ENCODE assay signal across 8 cellular contexts in genomic region chr19:7681336-7682174, GRCh38.
DNase-seq lines count a peak whose midpoint lies in the region; ATAC-seq lines count a peak whose summit lies in the region.

No MANE protein-coding gene starts in this region.

- H3K36me3 Mint-ChIP-seq in effector memory CD8-positive, alpha-beta T cell (ENCODE audit: insufficient read depth) = peaks cover 50% of the 10 kb centered on the region
- H3K36me3 Mint-ChIP-seq in memory B cell = peaks cover 9% of the 10 kb centered on the region

- no peaks in the 10 kb centered on the region for H3K9me3 Mint-ChIP-seq in effector memory CD8-positive, alpha-beta T cell
- no peaks in the 10 kb centered on the region for H3K9me3 Mint-ChIP-seq in memory B cell

- H3K4me3 Mint-ChIP-seq in effector memory CD8-positive, alpha-beta T cell = peak overlapping the region; percentile 94 to 95
- H3K4me3 Mint-ChIP-seq in memory B cell = peak overlapping the region; percentile 97

- peak; percentile 90 for DNase-seq in AG08396 (ENCODE audit: low spot score)
- DNase-seq in GM19240 (ENCODE audit: insufficient read length, low spot score) = peak; percentile 89
- DNase-seq in NCI-H82 (lab: John Stamatoyannopoulos, UW) = peak; percentile 79
- DNase-seq in activated CD8-positive, alpha-beta memory T cell treated with anti-CD3 and anti-CD28 coated beads for 4 hours (ENCODE audit: low read depth in 2 of 2) = peak; percentile 60 to 76
- DNase-seq in effector memory CD8-positive, alpha-beta T cell = peak; percentile 76 to 84 (median 78)
- DNase-seq in memory B cell (ENCODE audit: low spot score in 2 of 2) = peak; percentile 74 to 80
- DNase-seq in stimulated activated CD4-positive, alpha-beta T cell treated with anti-CD3 and anti-CD28 coated beads, TNF-alpha, amount 100 ng/mL, for 4 hours (ENCODE audit: low read depth in 3 of 3) = peak; percentile 56 to 80 (median 68)
- no peak for DNase-seq in DMS153 treated with DMSO at 0.1 percent for 48 hours (lab: John Stamatoyannopoulos, UW; ENCODE audit: unreplicated experiment)

- H3K27me3 Mint-ChIP-seq in effector memory CD8-positive, alpha-beta T cell = peaks cover 20 to 32% of the 10 kb centered on the region in 2 donors
- H3K27me3 Mint-ChIP-seq in memory B cell = peaks cover 14% of the 10 kb centered on the region

- H3K4me1 Mint-ChIP-seq in effector memory CD8-positive, alpha-beta T cell (ENCODE audit: low read depth in 2 of 2) = peaks cover 33 to 38% of the 10 kb centered on the region in 2 donors
- H3K4me1 Mint-ChIP-seq in memory B cell = peaks cover 40% of the 10 kb centered on the region

- ATAC-seq in effector memory CD8-positive, alpha-beta T cell (replicated peaks) = peak; percentile 55
- peak; percentile 52 for ATAC-seq in memory B cell (ENCODE audit: low read depth)

- H3K27ac Mint-ChIP-seq in effector memory CD8-positive, alpha-beta T cell = peak overlapping the region; percentile 92 to 96
- H3K27ac Mint-ChIP-seq in memory B cell = peak overlapping the region; percentile 93
